In genomic region chr6:81996414-81996813, GRCh38 we compare ENCODE assay signal across 1 cellular context.
TF ChIP-seq lines count a peak whose summit lies in the region.

No MANE protein-coding gene starts in this region.

TF ChIP-seq in GM12878, 131 proteins besides CTCF, POLR2A, EP300 and RAD21 (continued from another document and continues in another):
- no peak for TF ChIP-seq BCL11A (IDR thresholded peaks at IDR 0.05; ENCODE audit: low read depth, low read length)
- no peak for TF ChIP-seq ELK1 (IDR thresholded peaks at IDR 0.05; ENCODE audit: low read depth, low read length)
- TF ChIP-seq SIN3A (IDR thresholded peaks at IDR 0.05; ENCODE audit: low read depth, low read length), result no peak
- peak; percentile 15; the same call in 1 of the 2 replicates for TF ChIP-seq ATF2 (IDR thresholded peaks at IDR 0.05; ENCODE audit: low read length)
- no peak for TF ChIP-seq MYB (IDR thresholded peaks at IDR 0.05; ENCODE audit: borderline replicate concordance, low read depth, low read length)
- TF ChIP-seq RELB (IDR thresholded peaks at IDR 0.05; ENCODE audit: low read depth), result no peak
- TF ChIP-seq JUND (IDR thresholded peaks at IDR 0.05; ENCODE audit: low read depth, low read length), result no peak
- no peak for TF ChIP-seq ZNF687 (IDR thresholded peaks at IDR 0.05)
- TF ChIP-seq HCFC1 (IDR thresholded peaks at IDR 0.05; ENCODE audit: low read length), result no peak
- TF ChIP-seq MAX (IDR thresholded peaks at IDR 0.05; ENCODE audit: low read depth, low read length), result no peak
- TF ChIP-seq YY1 (IDR thresholded peaks at IDR 0.05; ENCODE audit: low read depth, low read length), result no peak
- no peak for TF ChIP-seq ZNF207 (IDR thresholded peaks at IDR 0.05; ENCODE audit: borderline replicate concordance)
- no peak for TF ChIP-seq RCOR1 (conservative IDR thresholded peaks at IDR 0.05; ENCODE audit: low read depth, low read length)
- no peak for TF ChIP-seq HDAC6 (IDR thresholded peaks at IDR 0.05; ENCODE audit: unreplicated experiment)
- TF ChIP-seq SMARCA5 (IDR thresholded peaks at IDR 0.05), result 0 out of 2 replicates have a peak, but pooled peaks have one; percentile 27
- TF ChIP-seq KDM1A (IDR thresholded peaks at IDR 0.05; ENCODE audit: borderline replicate concordance), result no peak
- TF ChIP-seq EED (IDR thresholded peaks at IDR 0.05; ENCODE audit: low read depth), result no peak
- 0 out of 2 replicates have a peak, but pooled peaks have one; percentile 13 for TF ChIP-seq NKRF (conservative IDR thresholded peaks at IDR 0.05)
- no peak for TF ChIP-seq CBX5 (IDR thresholded peaks at IDR 0.05; ENCODE audit: low read depth)
- no peak for TF ChIP-seq POLR2AphosphoS5 (IDR thresholded peaks at IDR 0.05; ENCODE audit: low read length)
- TF ChIP-seq PKNOX1 (IDR thresholded peaks at IDR 0.05), result no peak
- no peak for TF ChIP-seq CREM (IDR thresholded peaks at IDR 0.05; ENCODE audit: low read depth)
- TF ChIP-seq CHD4 (IDR thresholded peaks at IDR 0.05), result no peak
- TF ChIP-seq NR2F1 (conservative IDR thresholded peaks at IDR 0.05), result peak; percentile 78
- no peak for TF ChIP-seq KLF5 (IDR thresholded peaks at IDR 0.05; ENCODE audit: partially characterized antibody)
- no peak for TF ChIP-seq E4F1 (IDR thresholded peaks at IDR 0.05; ENCODE audit: borderline replicate concordance, partially characterized antibody)
- TF ChIP-seq ZNF24 (IDR thresholded peaks at IDR 0.05), result peak; percentile 10; the same call in 1 of the 2 replicates
- TF ChIP-seq BRCA1 (IDR thresholded peaks at IDR 0.05; ENCODE audit: low read depth, low read length), result no peak
- TF ChIP-seq RELA (IDR thresholded peaks at IDR 0.05; ENCODE audit: borderline replicate concordance, partially characterized antibody), result no peak
- TF ChIP-seq SUPT20H (IDR thresholded peaks at IDR 0.05; ENCODE audit: borderline replicate concordance, control insufficient read depth, low read depth, low read length), result no peak
- no peak for TF ChIP-seq TCF3 (IDR thresholded peaks at IDR 0.05; ENCODE audit: borderline replicate concordance, insufficient read depth, low read depth, low read length)
- no peak for TF ChIP-seq ZZZ3 (IDR thresholded peaks at IDR 0.05; ENCODE audit: control insufficient read depth, insufficient read length, low read depth)
- TF ChIP-seq PAX5 (IDR thresholded peaks at IDR 0.05; ENCODE audit: borderline replicate concordance, low read depth, low read length), result no peak
- TF ChIP-seq TARDBP (IDR thresholded peaks at IDR 0.05; ENCODE audit: borderline replicate concordance), result no peak
- no peak for TF ChIP-seq SKIL (IDR thresholded peaks at IDR 0.05; ENCODE audit: low read depth, poor library complexity, severe bottlenecking)
- no peak for TF ChIP-seq FOXK2 (IDR thresholded peaks at IDR 0.05)
- no peak for TF ChIP-seq MTA3 (IDR thresholded peaks at IDR 0.05; ENCODE audit: borderline replicate concordance, low read length)
- no peak for TF ChIP-seq IRF5 (IDR thresholded peaks at IDR 0.05; ENCODE audit: borderline replicate concordance)
- no peak for TF ChIP-seq RBBP5 (conservative IDR thresholded peaks at IDR 0.05)
- no peak for TF ChIP-seq MLLT1 (IDR thresholded peaks at IDR 0.05)
- TF ChIP-seq SPI1 (IDR thresholded peaks at IDR 0.05; ENCODE audit: borderline replicate concordance, insufficient read depth, low read depth, low read length), result no peak
- no peak for TF ChIP-seq TCF7 (IDR thresholded peaks at IDR 0.05; ENCODE audit: borderline replicate concordance)
- TF ChIP-seq SREBF1 (IDR thresholded peaks at IDR 0.05; ENCODE audit: low read length), result no peak
- TF ChIP-seq LARP7 (IDR thresholded peaks at IDR 0.05), result no peak
